25 cellular contexts compared by ENCODE assay signal in genomic region chr3:54064486-54064885, GRCh38. TPM values are rescaled to one million over a fixed set of nuclear protein-coding genes. Genes with fewer than 3 reads are reported as not detected.
DNase-seq lines count a peak whose midpoint lies in the region; ATAC-seq, FAIRE-seq and TF ChIP-seq lines count a peak whose summit lies in the region.
"Had no signal": no experiment of that assay in that cellular context is flagged by ENCODE, and none has a peak within 500 bp of the region (broad histone marks: within the 10 kb centered on the region; RNA-seq: fewer than 3 reads in every experiment).

No MANE protein-coding gene starts in this region.

- 30% methylated on average over 8 of the region's 8 CpGs for WGBS in SK-N-SH (ENCODE audit: low lambda C conversion rate)

- no peak for TF ChIP-seq RAD21 in SK-N-SH (IDR thresholded peaks at IDR 0.05; ENCODE audit: low read length)

- no peaks in the 10 kb centered on the region for H3K27me3 ChIP-seq in SK-N-SH (ENCODE audit: insufficient read depth)
- H3K27me3 ChIP-seq: BE2C, BLaER1 had no signal

- no peak for ATAC-seq in SK-N-SH treated with all-trans-retinoic acid at 6 μM for 48 hours
- ATAC-seq in HG03342 (IDR thresholded peaks at IDR 0.05; ENCODE audit: unreplicated experiment), result no peak
- ATAC-seq in HG02678 (IDR thresholded peaks at IDR 0.05; ENCODE audit: unreplicated experiment), result no peak
- ATAC-seq: A549 had no signal

- no peaks in the 10 kb centered on the region for H3K36me3 ChIP-seq in SK-N-SH (replicated peaks in 1 of 2; ENCODE audit: control insufficient read depth in 1 of 2, insufficient read depth in 2 of 2, low read length in 1 of 2)
- no peaks in the 10 kb centered on the region for H3K36me3 ChIP-seq in kidney (ENCODE audit: control insufficient read depth in 1 of 2, insufficient read depth in 2 of 2, low read length in 2 of 2)
- H3K36me3 ChIP-seq: BE2C, BLaER1 had no signal

- H2AFZ ChIP-seq in SK-N-SH (ENCODE audit: low read depth), result no peak overlapping the region

- DNase-seq in SK-N-SH (no peak), RPMI7951 (ENCODE audit: low read depth) (peak; percentile 42), kidney (no peak)
- DNase-seq: BE2C; C1 segment of cervical spinal cord; CD4-positive, alpha-beta memory T cell; CD4-positive, CD25-positive, alpha-beta regulatory T cell; CD8-positive, alpha-beta memory T cell; COR-L47; DMS 273 treated with DMSO at 0.1 percent for 48 hours; DMS153; DMS53; DMS79; DND-41; EL; GF-D8 had no signal

- intact Hi-C loops in kidney (cut with DNase I), result no loop called here

- H3K4me3 ChIP-seq in SK-N-SH (ENCODE audit: low read depth in 2 of 2, low read length in 1 of 2) (no peak overlapping the region), kidney (ENCODE audit: low read length in 2 of 2) (no peak overlapping the region)
- H3K4me3 ChIP-seq: A549, BLaER1 had no signal

- H3K4me1 ChIP-seq in SK-N-SH (ENCODE audit: control insufficient read depth in 1 of 2, insufficient read depth in 2 of 2, low read depth in 1 of 2, low read length in 1 of 2), result no peaks in the 10 kb centered on the region; a peak in 1 of 4 replicates
- H3K4me1 ChIP-seq in kidney (ENCODE audit: control insufficient read depth in 1 of 2, insufficient read depth in 1 of 2, low read depth in 1 of 2, low read length in 2 of 2), result peaks cover 18 to 38% of the 10 kb centered on the region in 2 donors
- H3K4me1 ChIP-seq: A549, BE2C, BLaER1 had no signal

- H4K20me1 ChIP-seq in SK-N-SH (ENCODE audit: insufficient read depth), result no peaks in the 10 kb centered on the region
- H4K20me1 ChIP-seq: BLaER1 had no signal

- no peaks in the 10 kb centered on the region for H3K9me3 ChIP-seq in SK-N-SH
- no peaks in the 10 kb centered on the region for H3K9me3 ChIP-seq in kidney (ENCODE audit: control insufficient read depth in 1 of 2, low read length in 2 of 2)
- H3K9me3 ChIP-seq: A549, BE2C had no signal

- H3K9ac ChIP-seq in SK-N-SH (no peak overlapping the region), kidney (ENCODE audit: low read length in 2 of 2) (no peak overlapping the region)
- H3K9ac ChIP-seq: BLaER1 had no signal

- H3K4me2 ChIP-seq in SK-N-SH, result no peak overlapping the region
- H3K4me2 ChIP-seq: A549, BLaER1 had no signal

- no peak for FAIRE-seq in kidney (lab: Jason Lieb, UNC)
- FAIRE-seq: A549, G401.6, GM12891, GM19239 had no signal

- no peak for TF ChIP-seq EP300 in SK-N-SH (IDR thresholded peaks at IDR 0.05; ENCODE audit: borderline replicate concordance in 1 of 2, low read depth in 1 of 2, low read length in 1 of 2)

- no peak for TF ChIP-seq CTCF in SK-N-SH (IDR thresholded peaks at IDR 0.05)
- TF ChIP-seq CTCF in kidney (IDR thresholded peaks at IDR 0.05; ENCODE audit: borderline replicate concordance, extremely low read depth, insufficient read depth), result no peak

- CTCF ChIA-PET in SK-N-SH (lab: Yijun Ruan, JAX), result no interaction called here

- no peaks in the 10 kb centered on the region for H3K9me2 ChIP-seq in SK-N-SH

- POLR2A ChIA-PET in SK-N-SH (lab: Yijun Ruan, JAX), result no interaction called here

- no peak overlapping the region for H3K27ac ChIP-seq in SK-N-SH (ENCODE audit: low read depth in 2 of 2, low read length in 1 of 2)
- H3K27ac ChIP-seq in kidney (ENCODE audit: low read depth in 2 of 2, low read length in 2 of 2), result peak overlapping the region; percentile 26 to 75
- H3K27ac ChIP-seq: 22Rv1, A549, BLaER1 had no signal

- no peaks in the 10 kb centered on the region for H3F3A ChIP-seq in SK-N-SH (replicated peaks; ENCODE audit: insufficient read depth)

- H3K79me2 ChIP-seq in SK-N-SH (ENCODE audit: insufficient read depth), result no peaks in the 10 kb centered on the region

TF ChIP-seq in SK-N-SH, 30 proteins besides CTCF, POLR2A, EP300 and RAD21 (continues in another document):
- TF ChIP-seq PBX3 (IDR thresholded peaks at IDR 0.05), result no peak
- TF ChIP-seq, protein P1, sequence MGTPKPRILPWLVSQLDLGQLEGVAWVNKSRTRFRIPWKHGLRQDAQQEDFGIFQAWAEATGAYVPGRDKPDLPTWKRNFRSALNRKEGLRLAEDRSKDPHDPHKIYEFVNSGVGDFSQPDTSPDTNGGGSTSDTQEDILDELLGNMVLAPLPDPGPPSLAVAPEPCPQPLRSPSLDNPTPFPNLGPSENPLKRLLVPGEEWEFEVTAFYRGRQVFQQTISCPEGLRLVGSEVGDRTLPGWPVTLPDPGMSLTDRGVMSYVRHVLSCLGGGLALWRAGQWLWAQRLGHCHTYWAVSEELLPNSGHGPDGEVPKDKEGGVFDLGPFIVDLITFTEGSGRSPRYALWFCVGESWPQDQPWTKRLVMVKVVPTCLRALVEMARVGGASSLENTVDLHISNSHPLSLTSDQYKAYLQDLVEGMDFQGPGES (IDR thresholded peaks at IDR 0.05; ENCODE audit: low read depth, low read length), result no peak
- no peak for TF ChIP-seq EZH2phosphoT487 (IDR thresholded peaks at IDR 0.05; ENCODE audit: borderline replicate concordance, low read depth)
- peak; percentile 21; the same call in 1 of the 2 replicates for TF ChIP-seq GATA2 (CRISPR knock-in tag; IDR thresholded peaks at IDR 0.05)
- TF ChIP-seq ZBTB33 (IDR thresholded peaks at IDR 0.05; ENCODE audit: borderline replicate concordance, low read depth), result no peak
- TF ChIP-seq JUND (IDR thresholded peaks at IDR 0.05), result no peak

TF ChIP-seq in SK-N-SH treated with all-trans-retinoic acid at 6 μM for 48 hours, 23 proteins besides CTCF, POLR2A, EP300 and RAD21:
- TF ChIP-seq CSRNP3 (CRISPR knock-in tag; IDR thresholded peaks at IDR 0.05) (no peak), TSHZ2 (CRISPR knock-in tag; IDR thresholded peaks at IDR 0.05) (no peak), ZFP3 (CRISPR knock-in tag; IDR thresholded peaks at IDR 0.05) (no peak), ESRRG (CRISPR knock-in tag; IDR thresholded peaks at IDR 0.05) (no peak)

RNA-seq across cellular contexts. Expression of gene CACNA2D3, which starts 57.9 kb away (rescaled TPM):
- polyA plus RNA-seq in SK-N-SH (2012; rRNA removed) (0.15 and 0.36 TPM in 2 replicates), kidney (ENCODE audit: insufficient read depth, low read depth, low replicate concordance) (5.7 TPM)
- polyA plus RNA-seq in SK-N-SH (2012; cell fraction: cytosol; rRNA removed), result 0.12 and 0.14 TPM in 2 replicates
- 0.34 and 0.39 TPM in 2 replicates for polyA plus RNA-seq in SK-N-SH (2012; cell fraction: nucleus; rRNA removed)
- 11.2 and 11.7 TPM in 2 replicates for total RNA-seq in RPMI7951 (2014; rRNA removed; shearing (Covaris generic))
- total RNA-seq in kidney, result 11.2 TPM
- total RNA-seq: CD4-positive, alpha-beta memory T cell; CD4-positive, CD25-positive, alpha-beta regulatory T cell; CD8-positive, alpha-beta memory T cell had no signal
- polyA plus RNA-seq: CD4-positive, alpha-beta memory T cell; CD4-positive, CD25-positive, alpha-beta regulatory T cell; CD8-positive, alpha-beta memory T cell had no signal

Comparison
In these comparisons a context has a peak if more than half of its experiments do, and no peak if none do; other contexts are left out.
1. H3K27ac ChIP-seq: peak in kidney (2 of 2); none in SK-N-SH (0 of 2).